Comparison of ENCODE assay signal across 8 cellular contexts in genomic region chr19:3304871-3305423, GRCh38.
DNase-seq lines count a peak whose midpoint lies in the region; ATAC-seq and TF ChIP-seq lines count a peak whose summit lies in the region.

No MANE protein-coding gene starts in this region.

- H3K4me3 Mint-ChIP-seq in activated naive CD8-positive, alpha-beta T cell treated with anti-CD3 and anti-CD28 coated beads, Interleukin-2, amount 10 ng/mL, durations not matched to agents 7 days and 5 days, result no peak overlapping the region

- ATAC-seq in SK-N-SH treated with all-trans-retinoic acid at 6 μM for 48 hours (peak; percentile 55), aorta (ENCODE audit: low FRiP score) (peak; percentile 78), HG03460 (IDR thresholded peaks at IDR 0.05; ENCODE audit: unreplicated experiment) (no peak)
- peak; percentile 61 for ATAC-seq in activated naive CD8-positive, alpha-beta T cell treated with anti-CD3 and anti-CD28 coated beads, Interleukin-2, amount 10 ng/mL, durations not matched to agents 7 days and 5 days (ENCODE audit: low read depth)

- H3K27ac ChIP-seq in aorta (ENCODE audit: low read depth in 1 of 2, low read length in 2 of 2), result no peak overlapping the region

- peaks cover 8% of the 10 kb centered on the region for H3K27me3 Mint-ChIP-seq in activated naive CD8-positive, alpha-beta T cell treated with anti-CD3 and anti-CD28 coated beads, Interleukin-2, amount 10 ng/mL, durations not matched to agents 7 days and 5 days

- H3K9me3 ChIP-seq in aorta (ENCODE audit: control insufficient read depth, low read length), result peaks cover 5% of the 10 kb centered on the region

- peaks cover 4% of the 10 kb centered on the region for H3K9me3 Mint-ChIP-seq in activated naive CD8-positive, alpha-beta T cell treated with anti-CD3 and anti-CD28 coated beads, Interleukin-2, amount 10 ng/mL, durations not matched to agents 7 days and 5 days

- no peaks in the 10 kb centered on the region for H3K36me3 Mint-ChIP-seq in activated naive CD8-positive, alpha-beta T cell treated with anti-CD3 and anti-CD28 coated beads, Interleukin-2, amount 10 ng/mL, durations not matched to agents 7 days and 5 days

- 2 to 4% methylated on average over 22 of the region's 22 CpGs for WGBS in aorta, 2 donors

- peaks cover 1% of the 10 kb centered on the region for H3K4me1 Mint-ChIP-seq in activated naive CD8-positive, alpha-beta T cell treated with anti-CD3 and anti-CD28 coated beads, Interleukin-2, amount 10 ng/mL, durations not matched to agents 7 days and 5 days

- H3K4me3 ChIP-seq in aorta (ENCODE audit: low read length in 2 of 2), result no peak overlapping the region

- DNase-seq in DMS79 (lab: John Stamatoyannopoulos, UW) (peak; percentile 55), LHCN-M2 (ENCODE audit: low read depth) (peak; percentile 62), cardiac septum (ENCODE audit: low spot score) (peak; percentile 80), putamen (ENCODE audit: low spot score) (peak; percentile 47), aorta (peak; percentile 77 to 93)
- peak; percentile 84 for DNase-seq in activated naive CD8-positive, alpha-beta T cell treated with anti-CD3 and anti-CD28 coated beads, Interleukin-2, amount 10 ng/mL, durations not matched to agents 7 days and 5 days

- peaks cover 0 to 1% of the 10 kb centered on the region in 2 donors for H3K27me3 ChIP-seq in aorta (ENCODE audit: control insufficient read depth in 1 of 2, insufficient read depth in 2 of 2, low read length in 1 of 2)

- POLR2A ChIA-PET in activated naive CD8-positive, alpha-beta T cell treated with anti-CD3 and anti-CD28 coated beads, Interleukin-2, amount 10 ng/mL, durations not matched to agents 7 days and 5 days (lab: Charles Lee), result no interaction called here

- H3K4me1 ChIP-seq in aorta (ENCODE audit: control insufficient read depth in 1 of 2, insufficient read depth in 2 of 2, low read length in 2 of 2), result no peaks in the 10 kb centered on the region

- H3K36me3 ChIP-seq in aorta (ENCODE audit: control insufficient read depth in 1 of 2, insufficient read depth in 2 of 2, low read length in 1 of 2), result no peaks in the 10 kb centered on the region

- no peak overlapping the region for H3K27ac Mint-ChIP-seq in activated naive CD8-positive, alpha-beta T cell treated with anti-CD3 and anti-CD28 coated beads, Interleukin-2, amount 10 ng/mL, durations not matched to agents 7 days and 5 days

- intact Hi-C loops in cardiac septum (cut with DNase I) (loop anchor here (2.0 kb wide), 1 partner anchor 314 kb away; no protein-coding TSS in a partner anchor), aorta (cut with DNase I) (loop anchor here (10.0 kb wide), 2 partner anchors 310 to 420 kb away; no protein-coding TSS in a partner anchor)

TF ChIP-seq in SK-N-SH treated with all-trans-retinoic acid at 6 μM for 48 hours, 23 proteins besides CTCF, POLR2A, EP300 and RAD21:
- TF ChIP-seq ZNF70 (CRISPR knock-in tag; IDR thresholded peaks at IDR 0.05) (no peak), PPARA (CRISPR knock-in tag; IDR thresholded peaks at IDR 0.05; ENCODE audit: borderline replicate concordance) (no peak), SNAI2 (CRISPR knock-in tag; IDR thresholded peaks at IDR 0.05) (no peak), ISL1 (CRISPR knock-in tag; IDR thresholded peaks at IDR 0.05) (no peak)
